ENCODE assay signal across 10 cellular contexts in genomic region chr1:11893907-11894251, GRCh38. TPM values are rescaled to one million over a fixed set of nuclear protein-coding genes. Genes with fewer than 3 reads are reported as not detected.
DNase-seq lines count a peak whose midpoint lies in the region; ATAC-seq, FAIRE-seq and TF ChIP-seq lines count a peak whose summit lies in the region.
"Had no signal": no experiment of that assay in that cellular context is flagged by ENCODE, and none has a peak within 500 bp of the region (broad histone marks: within the 10 kb centered on the region; RNA-seq: fewer than 3 reads in every experiment).

No MANE protein-coding gene starts in this region.

- no peaks in the 10 kb centered on the region for H3F3A ChIP-seq in PC-9 (ENCODE audit: insufficient read depth, low read depth)

- POLR2A ChIA-PET in Caco-2 (lab: Charles Lee) (no interaction called here), PC-9 (lab: Charles Lee; ENCODE audit: unreplicated experiment) (no interaction called here)

- no peak overlapping the region for H3K27ac Mint-ChIP-seq in Caco-2 (ENCODE audit: unreplicated experiment)
- H3K27ac Mint-ChIP-seq: IgD-negative memory B cell had no signal

- no peaks in the 10 kb centered on the region for H3K9me2 ChIP-seq in PC-9 (ENCODE audit: insufficient read depth)

- H3K4me1 ChIP-seq in Caco-2, result peaks cover 10% of the 10 kb centered on the region; the same call in 1 of the 2 replicates
- H3K4me1 ChIP-seq in PC-9 (replicated peaks; ENCODE audit: insufficient read depth), result no peaks in the 10 kb centered on the region
- H3K4me1 ChIP-seq in uterus, result no peaks in the 10 kb centered on the region

- CTCF ChIA-PET in Caco-2 (lab: Charles Lee) (interaction anchor here (2.2 kb wide), 1 partner anchor 56 kb away, joined by 10 read pairs; no protein-coding TSS in a partner anchor), PC-9 (lab: Charles Lee) (interaction anchor here (0.6 kb wide), 1 partner anchor 174 kb away, joined by 3 read pairs; no protein-coding TSS in a partner anchor)

- H3K4me1 Mint-ChIP-seq in Caco-2 (ENCODE audit: low read depth, unreplicated experiment), result peaks cover 9% of the 10 kb centered on the region
- H3K4me1 Mint-ChIP-seq: IgD-negative memory B cell had no signal

- H3K79me2 ChIP-seq in PC-9 (ENCODE audit: low read depth), result no peaks in the 10 kb centered on the region

- DNase-seq in Caco-2 (peak; percentile 77 to 82), HK-2 (ENCODE audit: unreplicated experiment) (peak; percentile 60), PC-9 (peak; percentile 38 to 68), frontal cortex (ENCODE audit: low spot score in 2 of 2) (peak; percentile 63 to 77), pons (ENCODE audit: low spot score) (peak; percentile 26), uterus (no peak)
- peak; percentile 46 to 54 for DNase-seq in activated T-helper 1 cell treated with anti-CD3 and anti-CD28 coated beads, Interleukin-2, amount 50 U/mL, for 16 hours (ENCODE audit: low read depth in 1 of 2, low spot score in 1 of 2)

- H3K4me3 ChIP-seq in Caco-2 (ENCODE audit: low read depth, low read length) (no peak overlapping the region), PC-9 (no peak overlapping the region), uterus (no peak overlapping the region)

- H3K9me3 ChIP-seq in Caco-2 (no peaks in the 10 kb centered on the region), PC-9 (ENCODE audit: insufficient read depth, low read depth) (no peaks in the 10 kb centered on the region), uterus (no peaks in the 10 kb centered on the region)

- TF ChIP-seq POLR2A in uterus (IDR thresholded peaks at IDR 0.05), result no peak

- no peaks in the 10 kb centered on the region for H3K9me3 Mint-ChIP-seq in Caco-2 (ENCODE audit: unreplicated experiment)
- H3K9me3 Mint-ChIP-seq: IgD-negative memory B cell had no signal

- FAIRE-seq in frontal cortex (lab: Jason Lieb, UNC), result no peak

- no peaks in the 10 kb centered on the region for H4K20me1 ChIP-seq in PC-9 (ENCODE audit: insufficient read depth)

- no peak overlapping the region for H3K4me3 Mint-ChIP-seq in Caco-2 (ENCODE audit: unreplicated experiment)

- no peaks in the 10 kb centered on the region for H3K36me3 Mint-ChIP-seq in Caco-2 (ENCODE audit: insufficient read depth, unreplicated experiment)
- H3K36me3 Mint-ChIP-seq: IgD-negative memory B cell had no signal

- H3K27ac ChIP-seq in PC-9, result no peak overlapping the region
- H3K27ac ChIP-seq in uterus, result no peak overlapping the region

- H3K4me2 ChIP-seq in PC-9, result no peak overlapping the region

- intact Hi-C loops in Caco-2 (cut with micrococcal nuclease; ENCODE audit: unreplicated experiment), result loop anchor here (1.0 to 2.0 kb wide), 2 partner anchors 35 to 56 kb away; partner anchors contain the start of gene NPPB
- intact Hi-C loops in PC-9 (cut with micrococcal nuclease; ENCODE audit: unreplicated experiment), result loop anchor here (1.0 to 10.0 kb wide), 2 partner anchors 56 to 159 kb away; partner anchors contain the start of gene AGTRAP
- intact Hi-C loops in uterus (cut with DNase I; ENCODE audit: low total_unique reads), result loop anchor here (10.0 kb wide), 1 partner anchor 59 kb away; no protein-coding TSS in a partner anchor

- BruUV-seq in Caco-2 (replicated peaks; lab: Mats Ljungman, UMichigan), result no TSS peak
- no TSS peak for BruUV-seq in PC-9 (replicated peaks; lab: Mats Ljungman, UMichigan)

- peaks cover 5% of the 10 kb centered on the region for H3K27me3 Mint-ChIP-seq in Caco-2 (ENCODE audit: insufficient read depth, unreplicated experiment)

- ATAC-seq in GM21381 (IDR thresholded peaks at IDR 0.05; ENCODE audit: unreplicated experiment), result no peak

- TF ChIP-seq CTCF in Caco-2 (IDR thresholded peaks at IDR 0.05; ENCODE audit: insufficient read depth in 1 of 2, low read depth in 1 of 2, low read length in 1 of 2, severe bottlenecking in 1 of 2, unreplicated experiment in 1 of 2) (peak; percentile 83 to 97), PC-9 (conservative IDR thresholded peaks at IDR 0.05) (peak; percentile 88), uterus (IDR thresholded peaks at IDR 0.05) (peak; percentile 56 to 67 (median 62))

- H3K36me3 ChIP-seq in Caco-2 (ENCODE audit: control insufficient read depth, insufficient read depth, low read length), result no peaks in the 10 kb centered on the region
- H3K36me3 ChIP-seq in PC-9 (ENCODE audit: low read depth), result no peaks in the 10 kb centered on the region
- H3K36me3 ChIP-seq in uterus, result no peaks in the 10 kb centered on the region

- no peak overlapping the region for H2AFZ ChIP-seq in PC-9

- H3K27me3 ChIP-seq in Caco-2 (replicated peaks; ENCODE audit: control insufficient read depth, insufficient read depth, low read length) (no peaks in the 10 kb centered on the region), PC-9 (ENCODE audit: insufficient read depth, low read depth) (no peaks in the 10 kb centered on the region), uterus (peaks cover 0 to 12% of the 10 kb centered on the region in 2 donors)

RNA-seq across cellular contexts. Expression of gene KIAA2013, which starts 32.3 kb away (rescaled TPM):
- total RNA-seq in Caco-2 (2022), result 46.1 and 47.3 TPM in 2 replicates
- total RNA-seq in PC-9 (2021), result 38.7 and 44.2 TPM in 2 replicates
- 20.0 TPM for total RNA-seq in frontal cortex
- total RNA-seq in uterus, result 10 to 100 TPM; 33.1 to 60.7 (median 39.7) TPM

RNA-seq across cellular contexts. Expression of gene NPPB, which starts 35.1 kb away (rescaled TPM):
- total RNA-seq in Caco-2 (2022) (43.4 and 69.9 TPM in 2 replicates), PC-9 (2021) (not detected in 2 replicates), frontal cortex (0.41 TPM), uterus (not detected)
- total RNA-seq: urinary bladder had no signal

RNA-seq across cellular contexts. Expression of gene PLOD1, which starts 40.6 kb away (rescaled TPM):
- total RNA-seq in Caco-2 (2022) (89.3 and 91.7 TPM in 2 replicates), PC-9 (2021) (64.1 and 65.0 TPM in 2 replicates), frontal cortex (15.5 TPM), uterus (100 to 1,000 TPM in 1 of 4 donors, 10 to 100 TPM in 3; 14.6 to 324 (median 55.8) TPM)

RNA-seq across cellular contexts. Expression of gene NPPA, which starts 46.3 kb away (rescaled TPM):
- not detected in 2 replicates for total RNA-seq in Caco-2 (2022)
- not detected in 2 replicates for total RNA-seq in PC-9 (2021)
- total RNA-seq in frontal cortex, result 3.3 TPM
- not detected for total RNA-seq in uterus
- total RNA-seq: urinary bladder had no signal

Comparison
In these comparisons a context has a peak if more than half of its experiments do, and no peak if none do; other contexts are left out.
1. DNase-seq: peak in Caco-2 (2 of 2), HK-2 (single experiment), PC-9 (2 of 2), activated T-helper 1 cell treated with anti-CD3 and anti-CD28 coated beads, Interleukin-2, amount 50 U/mL, for 16 hours (2 of 2), frontal cortex (2 of 2) and pons (single experiment); none in uterus (0 of 2).
2. RNA of gene NPPB, which starts 35.1 kb away (total RNA-seq): 43.4 to 69.9 TPM in Caco-2; 0.41 TPM in frontal cortex (single experiment), not detected in PC-9 and not detected in uterus; every median in the first group is over 10 times any median in the second.
3. Peak in every context shown above with its lines, with median percentiles within 50 percentile points of each other: CTCF ChIP-seq.